ENCODE assay signal across 8 cellular contexts in genomic region chr15:70097337-70098169, GRCh38.
A peak's percentile ranks its signal among the peaks of the same experiment; 100 is the strongest.
DNase-seq lines count a peak whose midpoint lies in the region; ATAC-seq lines count a peak whose summit lies in the region.

TLE3 (minus strand) TSS chr15:70097917; CDS start chr15:70096798, 1,119 bp downstream.

- H3K4me3 Mint-ChIP-seq in central memory CD8-positive, alpha-beta T cell, result peak within 1 kb of the TSS; percentile 93

- DNase-seq in AG08396 (ENCODE audit: low spot score) (peak; percentile 100), NCI-H345 (lab: John Stamatoyannopoulos, UW) (peak; percentile 97), iris pigment epithelial cell (ENCODE audit: low read depth) (peak; percentile 99)
- DNase-seq in activated CD4-positive, CD25-positive, alpha-beta regulatory T cell (lab: John Stamatoyannopoulos, UW), result peak; percentile 95 to 97 (median 96)
- peak; percentile 94 to 97 for DNase-seq in central memory CD8-positive, alpha-beta T cell (ENCODE audit: low spot score in 2 of 2)
- DNase-seq in stimulated activated CD4-positive, alpha-beta T cell treated with anti-CD3 and anti-CD28 coated beads, Interleukin-12 subunit alpha, Interleukin-12 subunit beta, amount 100 ng/mL, for 4 hours, result peak; percentile 97

- peaks cover 43% of the 10 kb centered on the region for H3K36me3 Mint-ChIP-seq in central memory CD8-positive, alpha-beta T cell (ENCODE audit: insufficient read depth)

- peak; percentile 57 for ATAC-seq in GM18909 (IDR thresholded peaks at IDR 0.05; ENCODE audit: poor library complexity, unreplicated experiment)
- ATAC-seq in HG03196 (IDR thresholded peaks at IDR 0.05; ENCODE audit: unreplicated experiment), result peak; percentile 48
- ATAC-seq in central memory CD8-positive, alpha-beta T cell (replicated peaks; ENCODE audit: extremely low read depth, poor library complexity, severe bottlenecking), result peak; percentile 73

- peaks cover 66% of the 10 kb centered on the region for H3K4me1 Mint-ChIP-seq in central memory CD8-positive, alpha-beta T cell

- H3K27me3 Mint-ChIP-seq in central memory CD8-positive, alpha-beta T cell, result no peaks in the 10 kb centered on the region

- H3K9me3 Mint-ChIP-seq in central memory CD8-positive, alpha-beta T cell, result no peaks in the 10 kb centered on the region

- H3K27ac Mint-ChIP-seq in central memory CD8-positive, alpha-beta T cell (ENCODE audit: low read depth), result peak within 1 kb of the TSS; percentile 99

Comparison
In these comparisons a context has a peak if more than half of its experiments do, and no peak if none do; other contexts are left out.
1. Peak in every context shown above with its lines: DNase-seq and ATAC-seq.